Comparison of ENCODE assay signal across 9 cellular contexts in genomic region chr17:45189002-45189401, GRCh38. TPM values are rescaled to one million over a fixed set of nuclear protein-coding genes. Genes with fewer than 3 reads are reported as not detected.
"Had no signal": no experiment of that assay in that cellular context is flagged by ENCODE, and none has a peak within 500 bp of the region (broad histone marks: within the 10 kb centered on the region; RNA-seq: fewer than 3 reads in every experiment).

No MANE protein-coding gene starts in this region.

- DNase-seq: H9, HCEC 1CT, HFFc6, KG1 had no signal

- H2AFZ ChIP-seq: GM23338 had no signal

- H3K4me2 ChIP-seq: GM23338 had no signal

- ATAC-seq: GM23338, HepG2 had no signal

- FAIRE-seq: H1, H54, HepG2 had no signal

- H3K4me3 ChIP-seq: GM23338 had no signal

RNA-seq across cellular contexts. Expression of gene PLCD3, which starts 56.7 kb away (rescaled TPM):
- polyA plus RNA-seq: IgD-negative memory B cell had no signal
